Comparison of ENCODE assay signal across 1 cellular context in genomic region chr7:158247758-158248487, GRCh38.
TF ChIP-seq lines count a peak whose summit lies in the region.

No MANE protein-coding gene starts in this region.

TF ChIP-seq in HEK293T, 16 proteins besides CTCF, POLR2A, EP300 and RAD21 (continued from another document):
- TF ChIP-seq SP1 (IDR thresholded peaks at IDR 0.05) (no peak), ELF4 (IDR thresholded peaks at IDR 0.05) (no peak), LEF1 (IDR thresholded peaks at IDR 0.05; ENCODE audit: borderline replicate concordance) (no peak)
TF ChIP-seq in HEK293T: peak in this region for 0.
